In the genomic region with DNA sequence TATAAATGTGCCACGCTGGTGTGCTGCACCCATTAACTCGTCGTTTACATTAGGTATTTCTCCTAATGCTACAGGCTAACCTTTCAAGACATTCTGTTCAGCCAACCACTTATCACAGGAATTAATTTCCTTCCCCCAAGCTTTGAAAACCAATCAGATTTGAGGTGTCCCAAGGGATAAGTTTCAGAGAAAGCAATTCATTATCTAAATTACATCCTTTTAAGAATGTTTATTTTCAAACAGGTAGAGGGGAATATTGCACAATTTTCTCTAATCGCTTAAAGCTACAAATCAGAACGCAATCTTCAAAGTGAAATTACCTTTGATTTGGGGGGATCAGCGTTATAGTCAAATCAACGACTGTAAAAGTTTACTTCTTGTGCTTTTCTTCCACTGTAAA, we compare ENCODE assay signal across 8 cellular contexts. TPM values are rescaled to one million over a fixed set of nuclear protein-coding genes. Genes with fewer than 3 reads are reported as not detected.
A peak's percentile ranks its signal among the peaks of the same experiment; 100 is the strongest.
DNase-seq lines count a peak whose midpoint lies in the region; TF ChIP-seq lines count a peak whose summit lies in the region.

No MANE protein-coding gene starts in this region.

- peak; percentile 11 for DNase-seq in NCI-H2107 treated with DMSO at 0.1 percent for 48 hours (lab: John Stamatoyannopoulos, UW; ENCODE audit: unreplicated experiment)
- no peak for DNase-seq in NCI-H2107 (lab: John Stamatoyannopoulos, UW)
- DNase-seq in effector memory CD4-positive, alpha-beta T cell, result no peak
- peak; percentile 31 for DNase-seq in neural progenitor cell (ENCODE audit: low spot score)
- no peak for DNase-seq in NCI-H1048 (lab: John Stamatoyannopoulos, UW)
- no peak for DNase-seq in germinal center (ENCODE audit: low spot score)
- no peak for DNase-seq in activated CD4-positive, alpha-beta T cell treated with anti-CD3 and anti-CD28 coated beads for 4 hours

- H3K27ac Mint-ChIP-seq in neural progenitor cell, result no peak overlapping the region

- H3K27ac ChIP-seq in OCI-LY3 (ENCODE audit: low read length), result peak overlapping the region; percentile 85
- H3K27ac ChIP-seq in effector memory CD4-positive, alpha-beta T cell (ENCODE audit: insufficient read depth, low read length, poor library complexity, severe bottlenecking), result peak overlapping the region; percentile 85
- H3K27ac ChIP-seq in neural progenitor cell, result peak overlapping the region; percentile 94

- peak overlapping the region; percentile 97 for H3K4me3 Mint-ChIP-seq in neural progenitor cell

- no peaks in the 10 kb centered on the region for H3K9me3 Mint-ChIP-seq in neural progenitor cell

- H2AFZ ChIP-seq in OCI-LY3 (ENCODE audit: low read depth, low read length) (no peak overlapping the region), neural progenitor cell (replicated peaks) (peak overlapping the region; percentile 98)

- H3K9me3 ChIP-seq in OCI-LY3 (ENCODE audit: insufficient read depth, low read length), result no peaks in the 10 kb centered on the region
- no peaks in the 10 kb centered on the region for H3K9me3 ChIP-seq in effector memory CD4-positive, alpha-beta T cell (ENCODE audit: control insufficient read depth, low read length)
- H3K9me3 ChIP-seq in neural progenitor cell (ENCODE audit: low read depth), result no peaks in the 10 kb centered on the region

- peaks cover 33% of the 10 kb centered on the region for H3K4me1 Mint-ChIP-seq in neural progenitor cell

- peak overlapping the region; percentile 93 for H3K9ac ChIP-seq in OCI-LY3 (ENCODE audit: low read length)
- peak overlapping the region; percentile 20 for H3K9ac ChIP-seq in neural progenitor cell

- H3K36me3 ChIP-seq in OCI-LY3 (replicated peaks; ENCODE audit: low read depth, low read length) (peaks cover 4% of the 10 kb centered on the region), neural progenitor cell (no peaks in the 10 kb centered on the region)
- no peaks in the 10 kb centered on the region for H3K36me3 ChIP-seq in effector memory CD4-positive, alpha-beta T cell (ENCODE audit: control insufficient read depth, insufficient read depth, low read length)

- TF ChIP-seq CTCF in OCI-LY3 (IDR thresholded peaks at IDR 0.05; ENCODE audit: low read depth, low read length), result no peak
- no peak for TF ChIP-seq CTCF in neural progenitor cell (IDR thresholded peaks at IDR 0.05)

- H3K79me2 ChIP-seq in OCI-LY3 (ENCODE audit: low read length) (peaks cover 56% of the 10 kb centered on the region), neural progenitor cell (ENCODE audit: low read depth) (peaks cover 56% of the 10 kb centered on the region)

- H3F3A ChIP-seq in neural progenitor cell (ENCODE audit: low read depth), result peaks cover 37% of the 10 kb centered on the region

- H4K20me1 ChIP-seq in OCI-LY3 (ENCODE audit: insufficient read depth, low read length) (peaks cover 26% of the 10 kb centered on the region), neural progenitor cell (ENCODE audit: low read depth) (peaks cover 19% of the 10 kb centered on the region)

- peaks cover 26% of the 10 kb centered on the region for H3K4me1 ChIP-seq in OCI-LY3 (ENCODE audit: low read length)
- H3K4me1 ChIP-seq in effector memory CD4-positive, alpha-beta T cell (ENCODE audit: control insufficient read depth, insufficient read depth, low read length, poor library complexity, severe bottlenecking), result peaks cover 10% of the 10 kb centered on the region
- H3K4me1 ChIP-seq in neural progenitor cell, result peaks cover 24% of the 10 kb centered on the region

- H3K27me3 ChIP-seq in OCI-LY3 (ENCODE audit: low read depth, low read length) (peaks cover 7% of the 10 kb centered on the region; the same call in 1 of the 2 replicates), neural progenitor cell (no peaks in the 10 kb centered on the region)
- no peaks in the 10 kb centered on the region for H3K27me3 ChIP-seq in effector memory CD4-positive, alpha-beta T cell (replicated peaks; ENCODE audit: control insufficient read depth, insufficient read depth, low read length, poor library complexity, severe bottlenecking)

- H3K27me3 Mint-ChIP-seq in neural progenitor cell (ENCODE audit: insufficient read depth, low read depth), result peaks cover 4% of the 10 kb centered on the region

- peak overlapping the region; percentile 75 for H3K4me2 ChIP-seq in OCI-LY3 (ENCODE audit: low read length)
- peak overlapping the region; percentile 96 for H3K4me2 ChIP-seq in neural progenitor cell

- H3K36me3 Mint-ChIP-seq in neural progenitor cell, result peaks cover 8% of the 10 kb centered on the region

- H3K4me3 ChIP-seq in OCI-LY3 (ENCODE audit: low read length), result peak overlapping the region; percentile 90
- H3K4me3 ChIP-seq in effector memory CD4-positive, alpha-beta T cell (ENCODE audit: insufficient read depth, low read depth, low read length, poor library complexity, severe bottlenecking), result peak overlapping the region; percentile 90
- H3K4me3 ChIP-seq in neural progenitor cell, result peak overlapping the region; percentile 75

RNA-seq across cellular contexts. Expression of a gene that starts 1.6 kb away (rescaled TPM):
- 30.2 and 35.9 TPM in 2 replicates for total RNA-seq in neural progenitor cell (ENCODE audit: low replicate concordance)

RNA-seq across cellular contexts. Expression of a gene that starts 46.9 kb away (rescaled TPM):
- not detected in 2 replicates for total RNA-seq in neural progenitor cell (ENCODE audit: low replicate concordance)

Comparison
In these comparisons a context has a peak if more than half of its experiments do, and no peak if none do; other contexts are left out.
1. DNase-seq: peak in NCI-H2107 treated with DMSO at 0.1 percent for 48 hours (single experiment) and neural progenitor cell (single experiment); none in NCI-H2107 (single experiment), effector memory CD4-positive, alpha-beta T cell (0 of 3), NCI-H1048 (single experiment), germinal center (single experiment) and activated CD4-positive, alpha-beta T cell treated with anti-CD3 and anti-CD28 coated beads for 4 hours (0 of 2).
2. Peak in every context shown above with its lines, with median percentiles within 50 percentile points of each other: H3K27ac ChIP-seq and H3K4me3 ChIP-seq.